Comparison of ENCODE assay signal across 35 cellular contexts in genomic region chr13:113428871-113429607, GRCh38.
"Had no signal": no experiment of that assay in that cellular context is flagged by ENCODE, and none has a peak within 500 bp of the region (broad histone marks: within the 10 kb centered on the region; RNA-seq: fewer than 3 reads in every experiment).

No MANE protein-coding gene starts in this region.

- H3K27me3 ChIP-seq: adrenal gland, hepatocyte, neutrophil, ovary, sigmoid colon had no signal

- H3K79me2 ChIP-seq: hepatocyte had no signal

- H3K9me3 Mint-ChIP-seq: activated CD4-positive, alpha-beta memory T cell treated with anti-CD3 and anti-CD28 coated beads for 36 hours; activated CD4-positive, alpha-beta T cell treated with anti-CD3 and anti-CD28 coated beads, Interleukin-2, amount 10 ng/mL, durations not matched to agents 24 days and 14 days; activated naive CD4-positive, alpha-beta T cell treated with anti-CD3 and anti-CD28 coated beads for 36 hours; activated naive CD8-positive, alpha-beta T cell treated with anti-CD3 and anti-CD28 coated beads for 36 hours; activated T-helper 1 cell treated with anti-CD3 and anti-CD28 coated beads, Interleukin-12 subunit alpha, Interleukin-12 subunit beta, Interleukin-2, Interleukin-4 antibody, amounts not matched to agents 30 ng/mL and 10 ng/mL and 1 ng/mL, durations not matched to agents 14 hours and 24 hours and 36 hours; brain; dendritic cell treated with granulocyte-macrophage colony-stimulating factor and Interleukin-4, amounts not matched to agents 40 ng/mL and 50 ng/mL, for 4 days; naive thymus-derived CD4-positive, alpha-beta T cell; stimulated activated effector memory CD8-positive, alpha-beta T cell treated with anti-CD3 and anti-CD28 coated beads, Interleukin-12 subunit alpha, Interleukin-12 subunit beta, amount 100 ng/mL, for 72 hours; stimulated activated naive CD8-positive, alpha-beta T cell treated with anti-CD3 and anti-CD28 coated beads, Interleukin-15, Interleukin-2, amounts not matched to agents 100 ng/mL and 50 ng/mL, for 24 hours; T-helper 1 cell treated with Interleukin-12 subunit alpha and Interleukin-12 subunit beta and Interleukin-4 antibody, amounts not matched to agents 30 μg/mL and 1 μg/mL, for 36 hours; type B pancreatic cell had no signal

- H3K4me2 ChIP-seq: hepatocyte had no signal

- DNase-seq: activated CD4-positive, alpha-beta memory T cell treated with anti-CD3 and anti-CD28 coated beads for 36 hours; activated CD4-positive, alpha-beta T cell treated with anti-CD3 and anti-CD28 coated beads, Interleukin-2, amount 10 ng/mL, durations not matched to agents 24 days and 14 days; activated CD4-positive, CD25-positive, alpha-beta regulatory T cell treated with anti-CD3 and anti-CD28 coated beads, Interleukin-2, amount 50 U/mL, for 72 hours; activated CD8-positive, alpha-beta memory T cell treated with anti-CD3 and anti-CD28 coated beads, Interleukin-2, amount 50 U/mL, for 4 hours; activated effector memory CD4-positive, alpha-beta T cell treated with anti-CD3 and anti-CD28 coated beads, Interleukin-2, amount 50 U/mL, for 16 hours; activated naive CD4-positive, alpha-beta T cell treated with anti-CD3 and anti-CD28 coated beads for 36 hours; activated naive CD8-positive, alpha-beta T cell treated with anti-CD3 and anti-CD28 coated beads for 36 hours; activated T-cell treated with anti-CD3 and anti-CD28 coated beads, Interleukin-2, amount 50 U/mL, for 1 hour; adrenal gland; aorta; caudate nucleus; islet precursor cell; mammary epithelial cell; midbrain; naive thymus-derived CD4-positive, alpha-beta T cell; retina; sigmoid colon; small intestine; stimulated activated CD4-positive, alpha-beta T cell treated with anti-CD3 and anti-CD28 coated beads, Interleukin-4, amount 100 ng/mL, for 24 hours; SW 1271; T-helper 9 cell had no signal

- H2AFZ ChIP-seq: hepatocyte had no signal

- H3K27me3 Mint-ChIP-seq: activated CD4-positive, alpha-beta memory T cell treated with anti-CD3 and anti-CD28 coated beads for 36 hours; activated CD4-positive, alpha-beta T cell treated with anti-CD3 and anti-CD28 coated beads, Interleukin-2, amount 10 ng/mL, durations not matched to agents 24 days and 14 days; activated naive CD8-positive, alpha-beta T cell treated with anti-CD3 and anti-CD28 coated beads for 36 hours; dendritic cell treated with granulocyte-macrophage colony-stimulating factor and Interleukin-4, amounts not matched to agents 40 ng/mL and 50 ng/mL, for 4 days; naive thymus-derived CD4-positive, alpha-beta T cell; stimulated activated naive CD8-positive, alpha-beta T cell treated with anti-CD3 and anti-CD28 coated beads, Interleukin-15, Interleukin-2, amounts not matched to agents 100 ng/mL and 50 ng/mL, for 24 hours; type B pancreatic cell had no signal

- H3K4me3 Mint-ChIP-seq: activated CD4-positive, alpha-beta memory T cell treated with anti-CD3 and anti-CD28 coated beads for 36 hours; activated CD4-positive, alpha-beta T cell treated with anti-CD3 and anti-CD28 coated beads, Interleukin-2, amount 10 ng/mL, durations not matched to agents 24 days and 14 days; activated naive CD4-positive, alpha-beta T cell treated with anti-CD3 and anti-CD28 coated beads for 36 hours; activated naive CD8-positive, alpha-beta T cell treated with anti-CD3 and anti-CD28 coated beads for 36 hours; activated T-helper 1 cell treated with anti-CD3 and anti-CD28 coated beads, Interleukin-12 subunit alpha, Interleukin-12 subunit beta, Interleukin-2, Interleukin-4 antibody, amounts not matched to agents 30 ng/mL and 10 ng/mL and 1 ng/mL, durations not matched to agents 14 hours and 24 hours and 36 hours; brain; dendritic cell treated with granulocyte-macrophage colony-stimulating factor and Interleukin-4, amounts not matched to agents 40 ng/mL and 50 ng/mL, for 4 days; naive thymus-derived CD4-positive, alpha-beta T cell; stimulated activated effector memory CD8-positive, alpha-beta T cell treated with anti-CD3 and anti-CD28 coated beads, Interleukin-12 subunit alpha, Interleukin-12 subunit beta, amount 100 ng/mL, for 72 hours; stimulated activated naive CD8-positive, alpha-beta T cell treated with anti-CD3 and anti-CD28 coated beads, Interleukin-15, Interleukin-2, amounts not matched to agents 100 ng/mL and 50 ng/mL, for 24 hours; T-helper 1 cell treated with Interleukin-12 subunit alpha and Interleukin-12 subunit beta and Interleukin-4 antibody, amounts not matched to agents 30 μg/mL and 1 μg/mL, for 36 hours; type B pancreatic cell had no signal

- H3K4me1 ChIP-seq: adrenal gland, prostate gland, sigmoid colon had no signal

- H3K27ac Mint-ChIP-seq: activated CD4-positive, alpha-beta memory T cell treated with anti-CD3 and anti-CD28 coated beads for 36 hours; activated CD4-positive, alpha-beta T cell treated with anti-CD3 and anti-CD28 coated beads, Interleukin-2, amount 10 ng/mL, durations not matched to agents 24 days and 14 days; activated naive CD4-positive, alpha-beta T cell treated with anti-CD3 and anti-CD28 coated beads for 36 hours; activated naive CD8-positive, alpha-beta T cell treated with anti-CD3 and anti-CD28 coated beads for 36 hours; activated T-helper 1 cell treated with anti-CD3 and anti-CD28 coated beads, Interleukin-12 subunit alpha, Interleukin-12 subunit beta, Interleukin-2, Interleukin-4 antibody, amounts not matched to agents 30 ng/mL and 10 ng/mL and 1 ng/mL, durations not matched to agents 14 hours and 24 hours and 36 hours; dendritic cell treated with granulocyte-macrophage colony-stimulating factor and Interleukin-4, amounts not matched to agents 40 ng/mL and 50 ng/mL, for 4 days; naive thymus-derived CD4-positive, alpha-beta T cell; stimulated activated effector memory CD8-positive, alpha-beta T cell treated with anti-CD3 and anti-CD28 coated beads, Interleukin-12 subunit alpha, Interleukin-12 subunit beta, amount 100 ng/mL, for 72 hours; stimulated activated naive CD8-positive, alpha-beta T cell treated with anti-CD3 and anti-CD28 coated beads, Interleukin-15, Interleukin-2, amounts not matched to agents 100 ng/mL and 50 ng/mL, for 24 hours; T-helper 1 cell treated with Interleukin-12 subunit alpha and Interleukin-12 subunit beta and Interleukin-4 antibody, amounts not matched to agents 30 μg/mL and 1 μg/mL, for 36 hours had no signal

- ATAC-seq: naive thymus-derived CD4-positive, alpha-beta T cell; stimulated activated effector memory CD8-positive, alpha-beta T cell treated with anti-CD3 and anti-CD28 coated beads, Interleukin-12 subunit alpha, Interleukin-12 subunit beta, amount 100 ng/mL, for 72 hours had no signal

- H3K27ac ChIP-seq: adrenal gland, epithelial cell of prostate, hepatocyte, neutrophil, ovary, prostate gland, sigmoid colon, thoracic aorta, VCaP had no signal

- H3K36me3 Mint-ChIP-seq: activated CD4-positive, alpha-beta memory T cell treated with anti-CD3 and anti-CD28 coated beads for 36 hours; brain; stimulated activated effector memory CD8-positive, alpha-beta T cell treated with anti-CD3 and anti-CD28 coated beads, Interleukin-12 subunit alpha, Interleukin-12 subunit beta, amount 100 ng/mL, for 72 hours; type B pancreatic cell had no signal

- H3K36me3 ChIP-seq: adrenal gland, neutrophil, ovary, prostate gland, sigmoid colon, thoracic aorta had no signal

- H3K9me3 ChIP-seq: adrenal gland, neutrophil, ovary, prostate gland, sigmoid colon, thoracic aorta had no signal

- H3K4me1 Mint-ChIP-seq: activated CD4-positive, alpha-beta T cell treated with anti-CD3 and anti-CD28 coated beads, Interleukin-2, amount 10 ng/mL, durations not matched to agents 24 days and 14 days; activated naive CD8-positive, alpha-beta T cell treated with anti-CD3 and anti-CD28 coated beads for 36 hours; naive thymus-derived CD4-positive, alpha-beta T cell; stimulated activated effector memory CD8-positive, alpha-beta T cell treated with anti-CD3 and anti-CD28 coated beads, Interleukin-12 subunit alpha, Interleukin-12 subunit beta, amount 100 ng/mL, for 72 hours had no signal

- H3K4me3 ChIP-seq: adrenal gland, hepatocyte, ovary, prostate gland, sigmoid colon, thoracic aorta had no signal
